Comparison of ENCODE assay signal across 9 cellular contexts in genomic region chr17:39239640-39240314, GRCh38. TPM values are rescaled to one million over a fixed set of nuclear protein-coding genes. Genes with fewer than 3 reads are reported as not detected.
DNase-seq lines count a peak whose midpoint lies in the region; ATAC-seq, FAIRE-seq and TF ChIP-seq lines count a peak whose summit lies in the region.
"Had no signal": no experiment of that assay in that cellular context is flagged by ENCODE, and none has a peak within 500 bp of the region (broad histone marks: within the 10 kb centered on the region; RNA-seq: fewer than 3 reads in every experiment).

No MANE protein-coding gene starts in this region.

- H3K4me3 ChIP-seq in MM.1S (ENCODE audit: low read length) = no peak overlapping the region
- no peak overlapping the region for H3K4me3 ChIP-seq in WI38 (ENCODE audit: low read depth, low read length)
- no peak overlapping the region for H3K4me3 ChIP-seq in left lung

- H3K4me1 ChIP-seq in MM.1S (ENCODE audit: low read length) (0 out of 2 replicates have a peak, but pooled peaks cover 4% of the 10 kb centered on the region), left lung (peaks cover under 1 to 15% of the 10 kb centered on the region in 2 donors)

- H3K36me3 ChIP-seq in MM.1S (replicated peaks; ENCODE audit: insufficient read depth, low read length) (no peaks in the 10 kb centered on the region), left lung (no peaks in the 10 kb centered on the region)

- peak; percentile 76 for ATAC-seq in left lung

- no peaks in the 10 kb centered on the region for H3K9me2 ChIP-seq in MM.1S (replicated peaks; ENCODE audit: insufficient read depth, low read length)

- H3K27ac Mint-ChIP-seq in MCF 10A (ENCODE audit: low read depth, unreplicated experiment) = no peak overlapping the region

- BruUV-seq in MCF 10A (replicated peaks; lab: Mats Ljungman, UMichigan) = no TSS peak

- DNase-seq in D721Med (ENCODE audit: insufficient read length, low spot score) = peak; percentile 78
- DNase-seq in MM.1S = peak; percentile 84
- peak; percentile 68 for DNase-seq in MCF 10A (ENCODE audit: unreplicated experiment)
- peak in 1 of 2 donors; percentile 85 for DNase-seq in left lung
- peak; percentile 41 for DNase-seq in stimulated activated CD8-positive, alpha-beta memory T cell treated with anti-CD3 and anti-CD28 coated beads, Interleukin-4, amount 100 ng/mL, for 24 hours (ENCODE audit: low read depth)
- DNase-seq in AG08395 (ENCODE audit: low spot score) = no peak
- no peak for DNase-seq in NCI-H446 treated with DMSO at 0.1 percent for 48 hours (lab: John Stamatoyannopoulos, UW)

- no peaks in the 10 kb centered on the region for H4K20me1 ChIP-seq in MM.1S (ENCODE audit: insufficient read depth, low read length)

- H3K4me3 Mint-ChIP-seq in MCF 10A (ENCODE audit: unreplicated experiment) = no peak overlapping the region

- H3K36me3 Mint-ChIP-seq in MCF 10A (ENCODE audit: insufficient read depth, unreplicated experiment) = peaks cover 6% of the 10 kb centered on the region

- no peaks in the 10 kb centered on the region for H3K9me3 ChIP-seq in MM.1S (replicated peaks; ENCODE audit: insufficient read depth, low read length)
- no peaks in the 10 kb centered on the region for H3K9me3 ChIP-seq in left lung

- H3K27ac ChIP-seq in MM.1S (ENCODE audit: low read length) = no peak overlapping the region
- H3K27ac ChIP-seq in left lung = no peak overlapping the region

- H3K9me3 Mint-ChIP-seq in MCF 10A (ENCODE audit: unreplicated experiment) = no peaks in the 10 kb centered on the region

- peaks cover 19% of the 10 kb centered on the region for H3K4me1 Mint-ChIP-seq in MCF 10A (ENCODE audit: insufficient read depth, unreplicated experiment)

- no peak for FAIRE-seq in D721Med (lab: Jason Lieb, UNC)

- H3K27me3 ChIP-seq in MM.1S (replicated peaks; ENCODE audit: insufficient read depth, low read length) (no peaks in the 10 kb centered on the region), left lung (peaks cover 0 to 69% of the 10 kb centered on the region in 2 donors)

- no peak overlapping the region for H3K9ac ChIP-seq in MM.1S (ENCODE audit: low read length)

- CTCF ChIA-PET in MCF 10A (lab: Yijun Ruan, JAX) = interaction anchor here (0.6 to 21.6 kb wide), 7 partner anchors 8 to 261 kb away, joined by 3 to 485 read pairs (median 3); partner anchors contain the start of gene RPL19

- no peaks in the 10 kb centered on the region for H3F3A ChIP-seq in MM.1S (ENCODE audit: insufficient read depth, low read length)

- H3K4me2 ChIP-seq in MM.1S (ENCODE audit: low read depth, low read length) = peak overlapping the region; percentile 35; the same call in 1 of the 2 replicates

- intact Hi-C loops in MCF 10A (cut with micrococcal nuclease) = loop anchor here (5.0 kb wide), 2 partner anchors 87 to 257 kb away; partner anchors contain the start of gene PLXDC1
- intact Hi-C loops in left lung (cut with DNase I) = loop anchor here in 1 of 2 donors (5.0 kb wide), 1 partner anchor 257 kb away; no protein-coding TSS in a partner anchor

- H3K27me3 Mint-ChIP-seq in MCF 10A (ENCODE audit: insufficient read depth, unreplicated experiment) = no peaks in the 10 kb centered on the region

- no peaks in the 10 kb centered on the region for H3K79me2 ChIP-seq in MM.1S (ENCODE audit: low read length)

- TF ChIP-seq CTCF in D721Med (IDR thresholded peaks at IDR 0.05; ENCODE audit: insufficient read depth, missing control alignments) (peak; percentile 66), MM.1S (IDR thresholded peaks at IDR 0.05; ENCODE audit: low read length) (peak; percentile 86), WI38 (IDR thresholded peaks at IDR 0.05; ENCODE audit: low read depth, low read length) (peak; percentile 14; the same call in 1 of the 2 replicates), MCF 10A (IDR thresholded peaks at IDR 0.05; ENCODE audit: unreplicated experiment) (peak; percentile 57), left lung (IDR thresholded peaks at IDR 0.05) (peak; percentile 30 to 63)

- POLR2A ChIA-PET in MCF 10A (lab: Yijun Ruan, JAX) = interaction anchor here (0.6 to 2.5 kb wide), 3 partner anchors 31 to 1572 kb away, joined by 3 to 20 read pairs (median 16); no protein-coding TSS in a partner anchor

- peak overlapping the region; percentile 39 for H2AFZ ChIP-seq in MM.1S (ENCODE audit: low read length)

RNA-seq across cellular contexts. Expression of gene STAC2, which starts 14.0 kb away (rescaled TPM):
- 0.47 and 1.2 TPM in 2 replicates for total RNA-seq in MCF 10A (2022)
- total RNA-seq in left lung = under 1 TPM; 0.17 to 0.55 TPM
- total RNA-seq: HT1080 had no signal

RNA-seq across cellular contexts. Expression of gene RPL19, which starts 39.7 kb away (rescaled TPM):
- total RNA-seq in MCF 10A (2022) = 3,055 and 3,511 TPM in 2 replicates
- total RNA-seq in left lung = 1,000 to 10,000 TPM; 1,286 to 1,367 TPM

RNA-seq across cellular contexts. Expression of gene CACNB1, which starts 42.3 kb away (rescaled TPM):
- 6.6 and 7.7 TPM in 2 replicates for total RNA-seq in MCF 10A (2022)
- 10 to 100 TPM; 23.8 to 31.4 TPM for total RNA-seq in left lung

Comparison
In these comparisons a context has a peak if more than half of its experiments do, and no peak if none do; other contexts are left out.
1. DNase-seq: peak in D721Med (single experiment), MM.1S (single experiment), MCF 10A (single experiment) and stimulated activated CD8-positive, alpha-beta memory T cell treated with anti-CD3 and anti-CD28 coated beads, Interleukin-4, amount 100 ng/mL, for 24 hours (single experiment); none in AG08395 (single experiment) and NCI-H446 treated with DMSO at 0.1 percent for 48 hours (single experiment).
2. CTCF ChIP-seq: peak in every context shown above with its lines; median percentile 86 in MM.1S; 66 in D721Med; 57 in MCF 10A; 46 in left lung; 14 in WI38.